ENCODE assay signal across 11 cellular contexts in the genomic region with DNA sequence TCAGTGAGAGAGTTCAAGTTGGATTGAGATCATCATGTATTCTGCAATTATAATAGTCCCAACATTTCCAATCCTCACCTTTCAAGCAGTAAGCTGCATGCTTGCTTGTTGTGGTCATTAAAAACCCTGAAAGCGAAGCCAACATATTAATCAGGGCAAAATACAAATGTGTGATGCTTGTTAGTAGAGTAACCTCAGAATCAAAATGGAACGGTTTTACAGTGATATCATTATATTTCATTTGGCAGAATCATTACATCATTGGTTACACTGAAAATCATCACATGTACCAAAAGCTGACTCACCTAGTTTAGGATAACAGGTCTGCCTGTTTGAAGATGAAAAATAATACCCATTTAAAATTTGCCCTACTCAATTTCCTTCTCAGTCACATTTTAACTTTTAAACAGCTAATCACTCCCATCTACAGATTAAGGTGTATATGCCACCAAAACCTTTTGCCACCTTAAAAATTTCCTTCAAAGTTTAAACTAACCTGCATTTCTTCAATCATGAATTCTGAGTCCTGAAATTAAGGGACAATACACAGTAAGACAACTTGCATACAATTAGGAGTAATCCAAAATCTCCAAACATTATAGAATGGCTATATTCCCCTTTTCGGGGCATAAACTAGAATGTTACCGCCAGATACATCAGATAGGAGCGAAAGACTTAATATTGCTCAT. TPM values are rescaled to one million over a fixed set of nuclear protein-coding genes. Genes with fewer than 3 reads are reported as not detected.
DNase-seq lines count a peak whose midpoint lies in the region; ATAC-seq and TF ChIP-seq lines count a peak whose summit lies in the region.
"Had no signal": no experiment of that assay in that cellular context is flagged by ENCODE, and none has a peak within 500 bp of the region (broad histone marks: within the 10 kb centered on the region; RNA-seq: fewer than 3 reads in every experiment).

No MANE protein-coding gene starts in this region.

- peaks cover 55% of the 10 kb centered on the region for H3K4me1 ChIP-seq in CD4-positive, alpha-beta memory T cell (ENCODE audit: insufficient read depth, low read length)
- H3K4me1 ChIP-seq in HUES64 (ENCODE audit: insufficient read depth, low read length) = peaks cover 6% of the 10 kb centered on the region
- H3K4me1 ChIP-seq in mesenchymal stem cell (ENCODE audit: control insufficient read depth, insufficient read depth, low read depth, low read length) = no peaks in the 10 kb centered on the region
- peaks cover 0 to 42% (median 26%) of the 10 kb centered on the region in 3 donors for H3K4me1 ChIP-seq in esophagus squamous epithelium

- H3K4me3 Mint-ChIP-seq in CD4-positive, alpha-beta memory T cell = peak overlapping the region; percentile 64 to 99 (median 96)

- H3K36me3 Mint-ChIP-seq in CD4-positive, alpha-beta memory T cell = peaks cover 45 to 78% of the 10 kb centered on the region in 2 donors
- H3K36me3 Mint-ChIP-seq in activated naive CD4-positive, alpha-beta T cell treated with anti-CD3 and anti-CD28 coated beads, Interleukin-2, amount 50 U/mL, for 72 hours = peaks cover 43 to 53% of the 10 kb centered on the region in 2 donors

- H4K91ac ChIP-seq in mesenchymal stem cell (ENCODE audit: low read length) = no peak overlapping the region

- no peak overlapping the region for H3K18ac ChIP-seq in mesenchymal stem cell (ENCODE audit: low read depth in 1 of 2, low read length in 2 of 2)

- peak overlapping the region; percentile 76 to 98 (median 88) for H3K27ac Mint-ChIP-seq in CD4-positive, alpha-beta memory T cell
- peak overlapping the region; percentile 90 to 100 for H3K27ac Mint-ChIP-seq in activated naive CD4-positive, alpha-beta T cell treated with anti-CD3 and anti-CD28 coated beads, Interleukin-2, amount 50 U/mL, for 72 hours

- peak overlapping the region; percentile 53 for H3K27ac ChIP-seq in CD4-positive, alpha-beta memory T cell (ENCODE audit: low read depth, low read length)
- H3K27ac ChIP-seq in HUES64 (ENCODE audit: low read depth, low read length) (peak overlapping the region; percentile 96), mesenchymal stem cell (ENCODE audit: low read length, poor library complexity, severe bottlenecking) (no peak overlapping the region), esophagus squamous epithelium (peak overlapping the region in 2 of 4 donors; percentile 4)
- H3K27ac ChIP-seq: right atrium auricular region had no signal

- H3K27me3 ChIP-seq in CD4-positive, alpha-beta memory T cell (ENCODE audit: insufficient read depth, low read length) = no peaks in the 10 kb centered on the region
- H3K27me3 ChIP-seq in HUES64 (ENCODE audit: insufficient read depth, low read length) (no peaks in the 10 kb centered on the region), mesenchymal stem cell (ENCODE audit: control insufficient read depth in 1 of 2, insufficient read depth in 1 of 2, low read length in 2 of 2) (no peaks in the 10 kb centered on the region), esophagus squamous epithelium (no peaks in the 10 kb centered on the region)
- H3K27me3 ChIP-seq: right atrium auricular region had no signal

- in situ Hi-C loops in ACHN (cut with HindIII; ENCODE audit: low pct_ligation_motif_present, low pct_unique_long_range_greater_than_20kb, low sequenced_read_pairs) = no loop called here

- H3K27me3 Mint-ChIP-seq in CD4-positive, alpha-beta memory T cell = no peaks in the 10 kb centered on the region

- H3K9ac ChIP-seq in HUES64 (ENCODE audit: low read depth, low read length) (peak overlapping the region; percentile 99), mesenchymal stem cell (ENCODE audit: low read length) (peak overlapping the region; percentile 92)

- TF ChIP-seq CTCF in esophagus squamous epithelium (IDR thresholded peaks at IDR 0.05) = no peak

- H4K8ac ChIP-seq in mesenchymal stem cell (ENCODE audit: low read length) = no peak overlapping the region

- H3K79me1 ChIP-seq in mesenchymal stem cell (replicated peaks; ENCODE audit: low read length, poor library complexity, severe bottlenecking) = peaks cover 2% of the 10 kb centered on the region

- H2BK12ac ChIP-seq in mesenchymal stem cell (ENCODE audit: low read length in 2 of 2) = no peak overlapping the region

- H2BK5ac ChIP-seq in mesenchymal stem cell (ENCODE audit: low read depth, low read length, poor library complexity, severe bottlenecking) = no peak overlapping the region

- 95% methylated on average over 4 of the region's 5 CpGs for WGBS in HUES64
- WGBS in mesenchymal stem cell = 87% methylated on average over 3 of the region's 5 CpGs
- WGBS in esophagus squamous epithelium, 2 donors = 70 to 75% methylated on average over 5 of the region's 5 CpGs

- no peak for TF ChIP-seq POLR2A in esophagus squamous epithelium (IDR thresholded peaks at IDR 0.05)

- POLR2A ChIA-PET in CD4-positive, alpha-beta memory T cell (lab: Charles Lee; ENCODE audit: partially characterized antibody) = interaction anchor here (0.6 to 6.6 kb wide), 5 partner anchors 9 to 1135 kb away, joined by 3 to 56 read pairs (median 5); a partner anchor contains a TSS

- intact Hi-C loops in CD4-positive, alpha-beta memory T cell (cut with micrococcal nuclease) = loop anchor here (10.0 kb wide), 1 partner anchor 1100 kb away; no protein-coding TSS in a partner anchor
- intact Hi-C loops in esophagus squamous epithelium (cut with DNase I) = no loop called here

- no peak overlapping the region for H2BK15ac ChIP-seq in mesenchymal stem cell (ENCODE audit: low read depth, poor library complexity, severe bottlenecking)

- peak overlapping the region in 1 of 2 donors; percentile 12 for H3K4me3 ChIP-seq in CD4-positive, alpha-beta memory T cell (ENCODE audit: low read length in 2 of 2)
- H3K4me3 ChIP-seq in HUES64 (ENCODE audit: low read length) (peak overlapping the region; percentile 95), mesenchymal stem cell (ENCODE audit: insufficient read depth in 1 of 2, low read depth in 1 of 2, low read length in 2 of 2) (peak overlapping the region in 1 of 2 experiments; percentile 91), esophagus squamous epithelium (peak overlapping the region in 2 of 4 donors; percentile 86 to 94)
- H3K4me3 ChIP-seq: right atrium auricular region had no signal

- H3K14ac ChIP-seq in mesenchymal stem cell (ENCODE audit: low read length in 2 of 2) = no peak overlapping the region

- H2AFZ ChIP-seq in mesenchymal stem cell (ENCODE audit: low read depth, low read length) = no peak overlapping the region

- H3K4me2 ChIP-seq in mesenchymal stem cell (ENCODE audit: low read length, poor library complexity, severe bottlenecking) = no peak overlapping the region

- no peak overlapping the region for H2AK5ac ChIP-seq in mesenchymal stem cell (ENCODE audit: low read length, severe bottlenecking)

- no peak overlapping the region for H3K23ac ChIP-seq in mesenchymal stem cell (ENCODE audit: low read length in 2 of 2)

- no peak for DNase-seq in CD4-positive, alpha-beta memory T cell
- no peak for DNase-seq in activated naive CD4-positive, alpha-beta T cell treated with anti-CD3 and anti-CD28 coated beads, Interleukin-2, amount 50 U/mL, for 72 hours (ENCODE audit: low spot score in 2 of 2)
- DNase-seq in mesenchymal stem cell (no peak), 8988T (no peak), ACHN (no peak), esophagus squamous epithelium (lab: John Stamatoyannopoulos, UW) (no peak), GM03348 (ENCODE audit: low spot score) (no peak)
- DNase-seq: foreskin melanocyte, NCI-H524 had no signal

- H2BK120ac ChIP-seq in mesenchymal stem cell (ENCODE audit: low read depth, low read length) = no peak overlapping the region

- no peak overlapping the region for H3K4ac ChIP-seq in mesenchymal stem cell (ENCODE audit: low read depth in 1 of 2, low read length in 2 of 2)

- CTCF ChIA-PET in CD4-positive, alpha-beta memory T cell (lab: Charles Lee; ENCODE audit: partially characterized antibody) = interaction anchor here (0.7 kb wide), 1 partner anchor 25 kb away, joined by 3 read pairs; no protein-coding TSS in a partner anchor

- peaks cover 0 to 6% (median 0%) of the 10 kb centered on the region in 8 donors for H3K9me3 Mint-ChIP-seq in CD4-positive, alpha-beta memory T cell
- no peaks in the 10 kb centered on the region for H3K9me3 Mint-ChIP-seq in activated naive CD4-positive, alpha-beta T cell treated with anti-CD3 and anti-CD28 coated beads, Interleukin-2, amount 50 U/mL, for 72 hours

- H3K36me3 ChIP-seq in CD4-positive, alpha-beta memory T cell (ENCODE audit: insufficient read depth, low read length) = peaks cover 43% of the 10 kb centered on the region
- H3K36me3 ChIP-seq in HUES64 (ENCODE audit: insufficient read depth, low read length) (peaks cover 63% of the 10 kb centered on the region), mesenchymal stem cell (ENCODE audit: control insufficient read depth in 1 of 2, insufficient read depth in 2 of 2, low read depth in 1 of 2, low read length in 2 of 2) (peaks cover 19 to 64% of the 10 kb centered on the region in 2 experiments), esophagus squamous epithelium (peaks cover 8 to 75% (median 17%) of the 10 kb centered on the region in 3 donors)

- no peaks in the 10 kb centered on the region for H3K9me3 ChIP-seq in CD4-positive, alpha-beta memory T cell (ENCODE audit: control insufficient read depth in 1 of 2, low read length in 2 of 2)
- H3K9me3 ChIP-seq in HUES64 (ENCODE audit: insufficient read depth, low read depth, low read length) (no peaks in the 10 kb centered on the region), mesenchymal stem cell (ENCODE audit: control insufficient read depth, low read length) (no peaks in the 10 kb centered on the region), esophagus squamous epithelium (no peaks in the 10 kb centered on the region)
- H3K9me3 ChIP-seq: right atrium auricular region had no signal

- peaks cover 32 to 68% (median 43%) of the 10 kb centered on the region in 4 donors for H3K4me1 Mint-ChIP-seq in CD4-positive, alpha-beta memory T cell

- ATAC-seq in activated naive CD4-positive, alpha-beta T cell treated with anti-CD3 and anti-CD28 coated beads, Interleukin-2, amount 50 U/mL, for 72 hours = no peak

RNA-seq across cellular contexts. Expression of a gene that starts 3.5 kb away (rescaled TPM):
- 100 to 1,000 TPM; 676 to 709 TPM for total RNA-seq in CD4-positive, alpha-beta memory T cell
- 100 to 1,000 TPM; 312 to 395 TPM for polyA plus RNA-seq in CD4-positive, alpha-beta memory T cell
- 414 TPM for polyA plus RNA-seq in HUES64 (2013, experiment 1 of 2)
- 495 TPM for polyA plus RNA-seq in HUES64 (2013, experiment 2 of 2)
- 100 to 1,000 TPM; 846 to 962 TPM for total RNA-seq in activated naive CD4-positive, alpha-beta T cell treated with anti-CD3 and anti-CD28 coated beads, Interleukin-2, amount 50 U/mL, for 72 hours
- 541 TPM for polyA plus RNA-seq in mesenchymal stem cell (2013, experiment 1 of 2)
- 551 TPM for polyA plus RNA-seq in mesenchymal stem cell (2013, experiment 2 of 2)
- total RNA-seq in esophagus squamous epithelium = 100 to 1,000 TPM; 202 to 715 (median 315) TPM

RNA-seq across cellular contexts. Expression of a gene that starts 3.9 kb away (rescaled TPM):
- total RNA-seq in CD4-positive, alpha-beta memory T cell = 10 to 100 TPM; 24.3 to 26.5 TPM
- 1 to 10 TPM in 1 of 2 donors, under 1 TPM in 1; 0.95 to 2.2 TPM for polyA plus RNA-seq in CD4-positive, alpha-beta memory T cell
- 3.1 TPM for polyA plus RNA-seq in HUES64 (2013, experiment 1 of 2)
- polyA plus RNA-seq in HUES64 (2013, experiment 2 of 2) = 3.4 TPM
- 10 to 100 TPM in 1 of 2 donors, 1 to 10 TPM in 1; 9.5 to 21.4 TPM for total RNA-seq in activated naive CD4-positive, alpha-beta T cell treated with anti-CD3 and anti-CD28 coated beads, Interleukin-2, amount 50 U/mL, for 72 hours
- 1.6 TPM for polyA plus RNA-seq in mesenchymal stem cell (2013, experiment 1 of 2)
- 1.5 TPM for polyA plus RNA-seq in mesenchymal stem cell (2013, experiment 2 of 2)
- total RNA-seq in esophagus squamous epithelium = 1 to 10 TPM; 1.6 to 6.3 (median 3.3) TPM

RNA-seq across cellular contexts. Expression of a gene that starts 39.6 kb away (rescaled TPM):
- 10 to 100 TPM in 1 of 2 experiments, 1 to 10 TPM in 1; 9.0 to 10.2 TPM for total RNA-seq in CD4-positive, alpha-beta memory T cell
- polyA plus RNA-seq in CD4-positive, alpha-beta memory T cell = 1 to 10 TPM; 6.1 to 7.0 TPM
- 11.2 TPM for polyA plus RNA-seq in HUES64 (2013, experiment 1 of 2)
- 15.2 TPM for polyA plus RNA-seq in HUES64 (2013, experiment 2 of 2)
- 10 to 100 TPM; 29.5 to 30.4 TPM for total RNA-seq in activated naive CD4-positive, alpha-beta T cell treated with anti-CD3 and anti-CD28 coated beads, Interleukin-2, amount 50 U/mL, for 72 hours
- polyA plus RNA-seq in mesenchymal stem cell (2013, experiment 1 of 2) = 5.0 TPM
- 5.5 TPM for polyA plus RNA-seq in mesenchymal stem cell (2013, experiment 2 of 2)
- total RNA-seq in esophagus squamous epithelium = 10 to 100 TPM in 1 of 4 donors, 1 to 10 TPM in 3; 3.6 to 18.2 (median 7.5) TPM

RNA-seq across cellular contexts. Expression of a gene that starts 39.9 kb away (rescaled TPM):
- 10 to 100 TPM; 13.4 to 13.5 TPM for total RNA-seq in CD4-positive, alpha-beta memory T cell
- polyA plus RNA-seq in CD4-positive, alpha-beta memory T cell = 1 to 10 TPM; 3.6 to 9.7 TPM
- 24.7 TPM for polyA plus RNA-seq in HUES64 (2013, experiment 1 of 2)
- polyA plus RNA-seq in HUES64 (2013, experiment 2 of 2) = 25.0 TPM
- total RNA-seq in activated naive CD4-positive, alpha-beta T cell treated with anti-CD3 and anti-CD28 coated beads, Interleukin-2, amount 50 U/mL, for 72 hours = 10 to 100 TPM; 31.1 to 40.7 TPM
- polyA plus RNA-seq in mesenchymal stem cell (2013, experiment 1 of 2) = 14.4 TPM
- polyA plus RNA-seq in mesenchymal stem cell (2013, experiment 2 of 2) = 13.3 TPM
- 10 to 100 TPM in 2 of 4 donors, 1 to 10 TPM in 2; 6.6 to 14.7 (median 9.9) TPM for total RNA-seq in esophagus squamous epithelium

RNA-seq across cellular contexts. Expression of a gene that starts 52.8 kb away (rescaled TPM):
- total RNA-seq in CD4-positive, alpha-beta memory T cell = not detected
- polyA plus RNA-seq in CD4-positive, alpha-beta memory T cell = not detected
- polyA plus RNA-seq in HUES64 (2013, experiment 1 of 2) = not detected
- polyA plus RNA-seq in HUES64 (2013, experiment 2 of 2) = 0.19 TPM
- under 1 TPM in 1 of 2 donors, not detected in 1; 0.27 TPM for total RNA-seq in activated naive CD4-positive, alpha-beta T cell treated with anti-CD3 and anti-CD28 coated beads, Interleukin-2, amount 50 U/mL, for 72 hours
- 0.06 TPM for polyA plus RNA-seq in mesenchymal stem cell (2013, experiment 1 of 2)
- not detected for polyA plus RNA-seq in mesenchymal stem cell (2013, experiment 2 of 2)
- not detected for total RNA-seq in esophagus squamous epithelium
